In genomic region chr7:102424787-102425218, GRCh38 we compare ENCODE assay signal across 11 cellular contexts. TPM values are rescaled to one million over a fixed set of nuclear protein-coding genes. Genes with fewer than 3 reads are reported as not detected.
A peak's percentile ranks its signal among the peaks of the same experiment; 100 is the strongest.
DNase-seq lines count a peak whose midpoint lies in the region; ATAC-seq, FAIRE-seq and TF ChIP-seq lines count a peak whose summit lies in the region.
"Had no signal": no experiment of that assay in that cellular context is flagged by ENCODE, and none has a peak within 500 bp of the region (broad histone marks: within the 10 kb centered on the region; RNA-seq: fewer than 3 reads in every experiment).

No MANE protein-coding gene starts in this region.

- ATAC-seq in HG02610 (IDR thresholded peaks at IDR 0.05; ENCODE audit: unreplicated experiment) (peak; percentile 20), activated B cell treated with CpG ODN at 0.5 μM for 24 hours (ENCODE audit: low read depth) (no peak), GM21576 (IDR thresholded peaks at IDR 0.05; ENCODE audit: unreplicated experiment) (no peak)
- ATAC-seq: K562 had no signal

- DNase-seq in GM12892 (ENCODE audit: insufficient read length) (no peak), activated B cell treated with CpG ODN at 0.5 μM for 24 hours (no peak), mesothelial cell of epicardium (ENCODE audit: low spot score in 2 of 2, unreplicated experiment in 2 of 2) (no peak), NCI-H1048 (lab: John Stamatoyannopoulos, UW) (no peak), frontal cortex (ENCODE audit: low spot score in 2 of 2) (no peak)
- DNase-seq: left ventricle myocardium superior, uterus had no signal

- peak overlapping the region; percentile 76 for H3K4me3 Mint-ChIP-seq in activated B cell treated with CpG ODN at 0.5 μM for 24 hours
- no peak overlapping the region for H3K4me3 Mint-ChIP-seq in mesothelial cell of epicardium

- H3K36me3 Mint-ChIP-seq in activated B cell treated with CpG ODN at 0.5 μM for 24 hours (ENCODE audit: low read depth) = peaks cover 13% of the 10 kb centered on the region
- H3K36me3 Mint-ChIP-seq in mesothelial cell of epicardium = peaks cover 34% of the 10 kb centered on the region

- TF ChIP-seq CTCF in activated B cell treated with CpG ODN at 0.5 μM for 24 hours (IDR thresholded peaks at IDR 0.05) (no peak), mesothelial cell of epicardium (IDR thresholded peaks at IDR 0.05; ENCODE audit: unreplicated experiment) (no peak)

- intact Hi-C loops in activated B cell treated with CpG ODN at 0.5 μM for 24 hours (cut with micrococcal nuclease) = loop anchor here (1.0 kb wide), 1 partner anchor 9 kb away; no protein-coding TSS in a partner anchor

- FAIRE-seq in GM12892 (lab: Jason Lieb, UNC) (peak; percentile 91), frontal cortex (lab: Jason Lieb, UNC) (no peak)
- FAIRE-seq: K562 had no signal

- CTCF ChIA-PET in activated B cell treated with CpG ODN at 0.5 μM for 24 hours (lab: Charles Lee) = interaction anchor here (1.4 to 2.9 kb wide), 4 partner anchors 10 to 20 kb away, joined by 4 to 13 read pairs (median 10); no protein-coding TSS in a partner anchor

- H3K36me3 ChIP-seq in mucosa of rectum (ENCODE audit: control insufficient read depth in 2 of 2, insufficient read depth in 2 of 2, low read length in 2 of 2) = peaks cover 14 to 21% of the 10 kb centered on the region in 2 donors
- H3K36me3 ChIP-seq: uterus had no signal

- peak overlapping the region; percentile 100 for H3K27ac Mint-ChIP-seq in activated B cell treated with CpG ODN at 0.5 μM for 24 hours
- no peak overlapping the region for H3K27ac Mint-ChIP-seq in mesothelial cell of epicardium

- peak overlapping the region in 1 of 2 donors; percentile 54 for H3K4me3 ChIP-seq in mucosa of rectum (ENCODE audit: low read length in 2 of 2)
- H3K4me3 ChIP-seq: K562, uterus had no signal

- no peaks in the 10 kb centered on the region for H3K9me3 ChIP-seq in mucosa of rectum (ENCODE audit: control insufficient read depth in 2 of 2, low read length in 2 of 2)
- H3K9me3 ChIP-seq: uterus had no signal

- H3K9ac ChIP-seq in mucosa of rectum (ENCODE audit: low read depth in 1 of 2, low read length in 2 of 2) = no peak overlapping the region

- peaks cover 95% of the 10 kb centered on the region for H3K4me1 Mint-ChIP-seq in activated B cell treated with CpG ODN at 0.5 μM for 24 hours
- H3K4me1 Mint-ChIP-seq in mesothelial cell of epicardium = no peaks in the 10 kb centered on the region

- H3K4me1 ChIP-seq in mucosa of rectum (ENCODE audit: control insufficient read depth in 2 of 2, insufficient read depth in 2 of 2, low read length in 2 of 2) = peaks cover 5 to 17% of the 10 kb centered on the region in 2 donors
- H3K4me1 ChIP-seq: uterus had no signal

- no peaks in the 10 kb centered on the region for H3K27me3 ChIP-seq in mucosa of rectum (ENCODE audit: control insufficient read depth in 2 of 2, insufficient read depth in 2 of 2, low read length in 2 of 2)
- H3K27me3 ChIP-seq: uterus had no signal

- no peaks in the 10 kb centered on the region for H3K9me3 Mint-ChIP-seq in activated B cell treated with CpG ODN at 0.5 μM for 24 hours
- no peaks in the 10 kb centered on the region for H3K9me3 Mint-ChIP-seq in mesothelial cell of epicardium

- H3K27me3 Mint-ChIP-seq in activated B cell treated with CpG ODN at 0.5 μM for 24 hours = no peaks in the 10 kb centered on the region
- no peaks in the 10 kb centered on the region for H3K27me3 Mint-ChIP-seq in mesothelial cell of epicardium (ENCODE audit: low read depth)

- peak overlapping the region; percentile 37 to 94 for H3K27ac ChIP-seq in mucosa of rectum (ENCODE audit: low read depth in 2 of 2, low read length in 2 of 2)
- H3K27ac ChIP-seq: uterus had no signal

- POLR2A ChIA-PET in activated B cell treated with CpG ODN at 0.5 μM for 24 hours (lab: Charles Lee) = interaction anchor here (0.8 to 32.9 kb wide), 8 partner anchors 9 to 140 kb away, joined by 7 to 886 read pairs (median 52); partner anchors contain the start of genes ORAI2 and PRKRIP1

- no peak for TF ChIP-seq POLR2A in GM12892 (IDR thresholded peaks at IDR 0.05; ENCODE audit: low read depth, low read length)

RNA-seq across cellular contexts. Expression of gene ORAI2, which starts 8.6 kb away (rescaled TPM):
- 11.9 TPM for polyA plus RNA-seq in GM12892 (2012; ENCODE audit: missing spikeins)
- total RNA-seq in activated B cell treated with CpG ODN at 0.5 μM for 24 hours (167 and 184 TPM in 2 replicates), mesothelial cell of epicardium (27.3 to 27.9 TPM (median 27.5 TPM) in 3 replicates), frontal cortex (19.2 TPM)

RNA-seq across cellular contexts. Expression of gene PRKRIP1, which starts 28.6 kb away (rescaled TPM):
- 25.2 TPM for polyA plus RNA-seq in GM12892 (2012; ENCODE audit: missing spikeins)
- 38.8 and 39.7 TPM in 2 replicates for total RNA-seq in activated B cell treated with CpG ODN at 0.5 μM for 24 hours
- 50.3 to 57.7 TPM (median 53.7 TPM) in 3 replicates for total RNA-seq in mesothelial cell of epicardium
- total RNA-seq in frontal cortex = 15.5 TPM

RNA-seq across cellular contexts. Expression of gene ALKBH4, which starts 39.9 kb away (rescaled TPM):
- polyA plus RNA-seq in GM12892 (2012; ENCODE audit: missing spikeins) = 3.7 TPM
- total RNA-seq in activated B cell treated with CpG ODN at 0.5 μM for 24 hours = 7.8 and 8.1 TPM in 2 replicates
- total RNA-seq in mesothelial cell of epicardium = 14.9 to 19.4 TPM (median 18.6 TPM) in 3 replicates
- total RNA-seq in frontal cortex = 16.7 TPM

RNA-seq across cellular contexts. Expression of gene LRWD1, which starts 40.0 kb away (rescaled TPM):
- 7.2 TPM for polyA plus RNA-seq in GM12892 (2012; ENCODE audit: missing spikeins)
- total RNA-seq in activated B cell treated with CpG ODN at 0.5 μM for 24 hours (20.6 and 28.8 TPM in 2 replicates), mesothelial cell of epicardium (19.2 to 21.1 TPM (median 19.2 TPM) in 3 replicates), frontal cortex (55.4 TPM)

RNA-seq across cellular contexts. Expression of gene POLR2J, which starts 53.9 kb away (rescaled TPM):
- 60.1 TPM for polyA plus RNA-seq in GM12892 (2012; ENCODE audit: missing spikeins)
- total RNA-seq in activated B cell treated with CpG ODN at 0.5 μM for 24 hours = 45.2 and 49.5 TPM in 2 replicates
- total RNA-seq in mesothelial cell of epicardium = 37.1 to 40.3 TPM (median 37.9 TPM) in 3 replicates
- total RNA-seq in frontal cortex = 11.8 TPM
